8 cellular contexts compared by ENCODE assay signal in the genomic region with DNA sequence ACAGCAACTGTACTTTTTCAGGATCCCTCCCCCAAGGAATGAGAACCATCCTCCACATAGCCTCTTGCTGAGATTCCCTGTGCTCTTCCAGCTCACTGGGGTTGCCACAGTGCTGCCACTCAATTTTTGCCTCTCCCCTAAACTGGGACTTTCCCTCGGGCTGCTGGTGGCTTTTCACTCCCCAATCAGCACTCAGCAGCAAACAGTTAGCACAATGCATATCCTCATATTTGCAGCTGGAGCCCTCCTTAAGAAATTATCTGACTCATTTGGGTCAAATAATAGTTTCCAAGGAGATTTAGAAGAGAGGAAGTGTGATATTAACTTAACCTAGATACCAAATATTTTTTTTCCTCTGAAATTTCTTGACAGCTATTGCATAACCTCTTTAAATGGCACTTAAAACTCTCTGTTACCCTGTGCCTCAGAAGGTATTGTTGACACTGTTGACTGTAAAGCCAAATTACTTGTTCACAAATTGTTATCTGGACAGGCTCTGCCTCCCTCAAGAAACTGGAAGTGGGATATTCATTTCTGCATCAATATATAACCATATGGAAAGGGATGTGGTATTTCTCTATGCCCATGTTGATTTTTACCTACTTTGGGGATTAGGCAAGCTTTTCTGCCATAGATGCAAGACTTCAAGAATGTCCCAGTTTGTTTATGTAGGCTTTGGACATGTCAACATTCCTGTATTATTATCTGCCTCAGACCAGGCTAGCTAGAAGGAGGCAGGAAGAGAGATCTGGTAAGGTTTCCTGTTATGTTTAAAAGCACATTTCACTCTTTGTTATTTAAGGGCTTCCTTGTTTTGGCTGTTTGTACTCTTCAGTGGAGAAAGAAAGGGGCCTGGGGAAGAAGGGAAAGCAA. TPM values are rescaled to one million over a fixed set of nuclear protein-coding genes. Genes with fewer than 3 reads are reported as not detected.
DNase-seq lines count a peak whose midpoint lies in the region; ATAC-seq and TF ChIP-seq lines count a peak whose summit lies in the region.

No MANE protein-coding gene starts in this region.

- no peak for TF ChIP-seq POLR2A in lower leg skin (IDR thresholded peaks at IDR 0.05)

- TF ChIP-seq CTCF in thoracic aorta (IDR thresholded peaks at IDR 0.05): no peak
- no peak for TF ChIP-seq CTCF in lower leg skin (IDR thresholded peaks at IDR 0.05)

- H3K9me3 ChIP-seq in right cardiac atrium (ENCODE audit: control insufficient read depth, low read length) (no peaks in the 10 kb centered on the region), thoracic aorta (no peaks in the 10 kb centered on the region)

- H3K9me3 Mint-ChIP-seq in activated naive CD4-positive, alpha-beta T cell treated with anti-CD3 and anti-CD28 coated beads, Interleukin-2, amount 10 ng/mL, durations not matched to agents 7 days and 5 days: no peaks in the 10 kb centered on the region

- H3K27me3 ChIP-seq in right cardiac atrium (ENCODE audit: control insufficient read depth, insufficient read depth) (no peaks in the 10 kb centered on the region), thoracic aorta (replicated peaks; ENCODE audit: insufficient read depth) (no peaks in the 10 kb centered on the region)

- DNase-seq in AG20443 (ENCODE audit: low spot score) (peak; percentile 60), HPDE6-E6E7 (ENCODE audit: extremely low spot score) (peak; percentile 25), right cardiac atrium (peak in 2 of 3 donors; percentile 55 to 57), thoracic aorta (ENCODE audit: low spot score) (no peak), lower leg skin (ENCODE audit: low spot score in 2 of 2) (no peak)
- peak; percentile 39 for DNase-seq in activated naive CD4-positive, alpha-beta T cell treated with anti-CD3 and anti-CD28 coated beads, Interleukin-2, amount 10 ng/mL, durations not matched to agents 7 days and 5 days

- no peak overlapping the region for H3K4me3 Mint-ChIP-seq in activated naive CD4-positive, alpha-beta T cell treated with anti-CD3 and anti-CD28 coated beads, Interleukin-2, amount 10 ng/mL, durations not matched to agents 7 days and 5 days

- peaks cover 47% of the 10 kb centered on the region for H3K4me1 Mint-ChIP-seq in activated naive CD4-positive, alpha-beta T cell treated with anti-CD3 and anti-CD28 coated beads, Interleukin-2, amount 10 ng/mL, durations not matched to agents 7 days and 5 days

- peak overlapping the region; percentile 73 for H3K27ac Mint-ChIP-seq in activated naive CD4-positive, alpha-beta T cell treated with anti-CD3 and anti-CD28 coated beads, Interleukin-2, amount 10 ng/mL, durations not matched to agents 7 days and 5 days

- no peaks in the 10 kb centered on the region for H3K27me3 Mint-ChIP-seq in activated naive CD4-positive, alpha-beta T cell treated with anti-CD3 and anti-CD28 coated beads, Interleukin-2, amount 10 ng/mL, durations not matched to agents 7 days and 5 days

- H3K27ac ChIP-seq in right cardiac atrium (ENCODE audit: low read length) (peak overlapping the region; percentile 49), thoracic aorta (peak overlapping the region; percentile 20 to 53)

- H3K36me3 Mint-ChIP-seq in activated naive CD4-positive, alpha-beta T cell treated with anti-CD3 and anti-CD28 coated beads, Interleukin-2, amount 10 ng/mL, durations not matched to agents 7 days and 5 days: peaks cover 30% of the 10 kb centered on the region

- H3K4me1 ChIP-seq in right cardiac atrium (ENCODE audit: control insufficient read depth, insufficient read depth, low read length): peaks cover 11% of the 10 kb centered on the region
- peaks cover 29 to 64% of the 10 kb centered on the region in 2 donors for H3K4me1 ChIP-seq in thoracic aorta (ENCODE audit: control insufficient read depth in 1 of 2, low read depth in 2 of 2)

- H3K4me3 ChIP-seq in right cardiac atrium (ENCODE audit: low read length) (no peak overlapping the region), thoracic aorta (no peak overlapping the region), lower leg skin (ENCODE audit: low read depth, poor library complexity, severe bottlenecking) (no peak overlapping the region)

- intact Hi-C loops in right cardiac atrium (cut with DNase I): loop anchor here in 1 of 4 donors (10.0 kb wide), 1 partner anchor 53 kb away; no protein-coding TSS in a partner anchor
- intact Hi-C loops in lower leg skin (cut with DNase I; ENCODE audit: low total_unique reads): no loop called here

- 24% methylated on average over 1 of the region's 1 CpG for WGBS in right cardiac atrium
- WGBS in lower leg skin, 2 donors: 12 to 30% methylated on average over 1 of the region's 1 CpG

- no peaks in the 10 kb centered on the region for H3K36me3 ChIP-seq in thoracic aorta

- CTCF ChIA-PET in activated naive CD4-positive, alpha-beta T cell treated with anti-CD3 and anti-CD28 coated beads, Interleukin-2, amount 10 ng/mL, durations not matched to agents 7 days and 5 days (lab: Charles Lee): interaction anchor here (1.5 kb wide), 1 partner anchor 13 kb away, joined by 3 read pairs; no protein-coding TSS in a partner anchor

- peak; percentile 70 for ATAC-seq in GM19452 (IDR thresholded peaks at IDR 0.05; ENCODE audit: unreplicated experiment)
- peak; percentile 79 to 91 for ATAC-seq in right cardiac atrium
- peak; percentile 74 for ATAC-seq in thoracic aorta (ENCODE audit: insufficient number of reproducible peaks, low FRiP score, low read depth)
- ATAC-seq in HG03521 (IDR thresholded peaks at IDR 0.05; ENCODE audit: unreplicated experiment): no peak

RNA-seq across cellular contexts. Expression of a gene that starts 58.0 kb away (rescaled TPM):
- total RNA-seq in right cardiac atrium: 10 to 100 TPM; 31.5 to 50.1 (median 32.8) TPM
- 16.7 TPM for polyA plus RNA-seq in right cardiac atrium
- total RNA-seq in thoracic aorta: 100 to 1,000 TPM; 142 to 156 TPM
- 100 to 1,000 TPM in 1 of 4 donors, 10 to 100 TPM in 3; 38.2 to 104 (median 44.9) TPM for total RNA-seq in lower leg skin

Comparison
In these comparisons a context has a peak if more than half of its experiments do, and no peak if none do; other contexts are left out.
1. DNase-seq: peak in AG20443 (single experiment), HPDE6-E6E7 (single experiment), activated naive CD4-positive, alpha-beta T cell treated with anti-CD3 and anti-CD28 coated beads, Interleukin-2, amount 10 ng/mL, durations not matched to agents 7 days and 5 days (single experiment) and right cardiac atrium (2 of 3); none in thoracic aorta (single experiment) and lower leg skin (0 of 2).